In the genomic region with DNA sequence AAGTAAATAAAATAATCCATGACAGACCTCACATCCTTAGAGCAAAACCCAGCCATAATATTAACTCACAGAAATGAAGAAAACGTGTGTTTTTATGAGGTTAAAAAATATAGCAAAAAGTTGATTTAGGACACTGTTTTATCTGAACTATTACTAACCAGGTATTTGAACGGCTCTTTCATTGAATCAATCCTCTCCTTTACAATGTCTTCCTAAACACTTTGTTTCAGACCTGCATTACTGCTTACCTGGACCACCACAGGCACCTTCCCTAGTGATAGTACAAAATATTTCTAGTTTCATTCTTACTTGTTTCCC, we compare ENCODE assay signal across 1 cellular context.
A peak's percentile ranks its signal among the peaks of the same experiment; 100 is the strongest.
TF ChIP-seq lines count a peak whose summit lies in the region.

No MANE protein-coding gene starts in this region.

TF ChIP-seq in K562, 482 proteins besides CTCF, POLR2A, EP300 and RAD21 (continued from another document and continues in another):
- TF ChIP-seq, protein P1, sequence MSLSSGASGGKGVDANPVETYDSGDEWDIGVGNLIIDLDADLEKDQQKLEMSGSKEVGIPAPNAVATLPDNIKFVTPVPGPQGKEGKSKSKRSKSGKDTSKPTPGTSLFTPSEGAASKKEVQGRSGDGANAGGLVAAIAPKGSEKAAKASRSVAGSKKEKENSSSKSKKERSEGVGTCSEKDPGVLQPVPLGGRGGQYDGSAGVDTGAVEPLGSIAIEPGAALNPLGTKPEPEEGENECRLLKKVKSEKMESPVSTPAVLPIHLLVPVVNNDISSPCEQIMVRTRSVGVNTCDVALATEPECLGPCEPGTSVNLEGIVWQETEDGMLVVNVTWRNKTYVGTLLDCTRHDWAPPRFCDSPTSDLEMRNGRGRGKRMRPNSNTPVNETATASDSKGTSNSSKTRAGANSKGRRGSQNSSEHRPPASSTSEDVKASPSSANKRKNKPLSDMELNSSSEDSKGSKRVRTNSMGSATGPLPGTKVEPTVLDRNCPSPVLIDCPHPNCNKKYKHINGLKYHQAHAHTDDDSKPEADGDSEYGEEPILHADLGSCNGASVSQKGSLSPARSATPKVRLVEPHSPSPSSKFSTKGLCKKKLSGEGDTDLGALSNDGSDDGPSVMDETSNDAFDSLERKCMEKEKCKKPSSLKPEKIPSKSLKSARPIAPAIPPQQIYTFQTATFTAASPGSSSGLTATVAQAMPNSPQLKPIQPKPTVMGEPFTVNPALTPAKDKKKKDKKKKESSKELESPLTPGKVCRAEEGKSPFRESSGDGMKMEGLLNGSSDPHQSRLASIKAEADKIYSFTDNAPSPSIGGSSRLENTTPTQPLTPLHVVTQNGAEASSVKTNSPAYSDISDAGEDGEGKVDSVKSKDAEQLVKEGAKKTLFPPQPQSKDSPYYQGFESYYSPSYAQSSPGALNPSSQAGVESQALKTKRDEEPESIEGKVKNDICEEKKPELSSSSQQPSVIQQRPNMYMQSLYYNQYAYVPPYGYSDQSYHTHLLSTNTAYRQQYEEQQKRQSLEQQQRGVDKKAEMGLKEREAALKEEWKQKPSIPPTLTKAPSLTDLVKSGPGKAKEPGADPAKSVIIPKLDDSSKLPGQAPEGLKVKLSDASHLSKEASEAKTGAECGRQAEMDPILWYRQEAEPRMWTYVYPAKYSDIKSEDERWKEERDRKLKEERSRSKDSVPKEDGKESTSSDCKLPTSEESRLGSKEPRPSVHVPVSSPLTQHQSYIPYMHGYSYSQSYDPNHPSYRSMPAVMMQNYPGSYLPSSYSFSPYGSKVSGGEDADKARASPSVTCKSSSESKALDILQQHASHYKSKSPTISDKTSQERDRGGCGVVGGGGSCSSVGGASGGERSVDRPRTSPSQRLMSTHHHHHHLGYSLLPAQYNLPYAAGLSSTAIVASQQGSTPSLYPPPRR (CRISPR knock-in tag; IDR thresholded peaks at IDR 0.05; ENCODE audit: borderline replicate concordance) = no peak
- TF ChIP-seq NFYB (IDR thresholded peaks at IDR 0.05; ENCODE audit: extremely low read depth, insufficient read length) (no peak), HMG20B (CRISPR knock-in tag; IDR thresholded peaks at IDR 0.05) (no peak), BRF1 (IDR thresholded peaks at IDR 0.05; ENCODE audit: borderline replicate concordance, extremely low read depth, insufficient read length) (no peak), FOXK2 (conservative IDR thresholded peaks at IDR 0.05 in 1 of 2, IDR thresholded peaks at IDR 0.05 in 1 of 2; ENCODE audit: low read depth in 2 of 2) (no peak), PTRF (tag; IDR thresholded peaks at IDR 0.05) (no peak), RUNX1 (IDR thresholded peaks at IDR 0.05; ENCODE audit: low read depth) (no peak), ZNF263 (CRISPR knock-in tag; IDR thresholded peaks at IDR 0.05; ENCODE audit: borderline replicate concordance) (no peak), ZNF184 (CRISPR knock-in tag; IDR thresholded peaks at IDR 0.05) (no peak), POLR2H (tag; IDR thresholded peaks at IDR 0.05; ENCODE audit: low read depth) (0 out of 2 replicates have a peak, but pooled peaks have one; percentile 42), MYBL2 (IDR thresholded peaks at IDR 0.05; ENCODE audit: low read depth) (no peak), MYBL2 (CRISPR knock-in tag; IDR thresholded peaks at IDR 0.05; ENCODE audit: borderline replicate concordance) (no peak), E2F3 (CRISPR knock-in tag; IDR thresholded peaks at IDR 0.05) (no peak), MCM2 (IDR thresholded peaks at IDR 0.05; ENCODE audit: low read depth) (no peak), PPARD (CRISPR knock-in tag; IDR thresholded peaks at IDR 0.05) (no peak), CHD4 (IDR thresholded peaks at IDR 0.05; ENCODE audit: insufficient read depth, insufficient replicate concordance, low read depth, low read length, poor library complexity, severe bottlenecking) (no peak), POLR3G (IDR thresholded peaks at IDR 0.05; ENCODE audit: extremely low read depth, insufficient read length, insufficient replicate concordance) (no peak), ZNF668 (CRISPR knock-in tag; IDR thresholded peaks at IDR 0.05) (peak; percentile 82; the same call in 1 of the 2 replicates), ELF2 (CRISPR knock-in tag; IDR thresholded peaks at IDR 0.05) (0 out of 2 replicates have a peak, but pooled peaks have one; percentile 30), ZNF311 (CRISPR knock-in tag; IDR thresholded peaks at IDR 0.05) (peak; percentile 70; the same call in 1 of the 2 replicates)
- TF ChIP-seq, protein P2, sequence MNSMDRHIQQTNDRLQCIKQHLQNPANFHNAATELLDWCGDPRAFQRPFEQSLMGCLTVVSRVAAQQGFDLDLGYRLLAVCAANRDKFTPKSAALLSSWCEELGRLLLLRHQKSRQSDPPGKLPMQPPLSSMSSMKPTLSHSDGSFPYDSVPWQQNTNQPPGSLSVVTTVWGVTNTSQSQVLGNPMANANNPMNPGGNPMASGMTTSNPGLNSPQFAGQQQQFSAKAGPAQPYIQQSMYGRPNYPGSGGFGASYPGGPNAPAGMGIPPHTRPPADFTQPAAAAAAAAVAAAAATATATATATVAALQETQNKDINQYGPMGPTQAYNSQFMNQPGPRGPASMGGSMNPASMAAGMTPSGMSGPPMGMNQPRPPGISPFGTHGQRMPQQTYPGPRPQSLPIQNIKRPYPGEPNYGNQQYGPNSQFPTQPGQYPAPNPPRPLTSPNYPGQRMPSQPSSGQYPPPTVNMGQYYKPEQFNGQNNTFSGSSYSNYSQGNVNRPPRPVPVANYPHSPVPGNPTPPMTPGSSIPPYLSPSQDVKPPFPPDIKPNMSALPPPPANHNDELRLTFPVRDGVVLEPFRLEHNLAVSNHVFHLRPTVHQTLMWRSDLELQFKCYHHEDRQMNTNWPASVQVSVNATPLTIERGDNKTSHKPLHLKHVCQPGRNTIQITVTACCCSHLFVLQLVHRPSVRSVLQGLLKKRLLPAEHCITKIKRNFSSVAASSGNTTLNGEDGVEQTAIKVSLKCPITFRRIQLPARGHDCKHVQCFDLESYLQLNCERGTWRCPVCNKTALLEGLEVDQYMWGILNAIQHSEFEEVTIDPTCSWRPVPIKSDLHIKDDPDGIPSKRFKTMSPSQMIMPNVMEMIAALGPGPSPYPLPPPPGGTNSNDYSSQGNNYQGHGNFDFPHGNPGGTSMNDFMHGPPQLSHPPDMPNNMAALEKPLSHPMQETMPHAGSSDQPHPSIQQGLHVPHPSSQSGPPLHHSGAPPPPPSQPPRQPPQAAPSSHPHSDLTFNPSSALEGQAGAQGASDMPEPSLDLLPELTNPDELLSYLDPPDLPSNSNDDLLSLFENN (IDR thresholded peaks at IDR 0.05; ENCODE audit: low read depth in 2 of 2, low read length in 2 of 2) = no peak
- TF ChIP-seq, protein P3, sequence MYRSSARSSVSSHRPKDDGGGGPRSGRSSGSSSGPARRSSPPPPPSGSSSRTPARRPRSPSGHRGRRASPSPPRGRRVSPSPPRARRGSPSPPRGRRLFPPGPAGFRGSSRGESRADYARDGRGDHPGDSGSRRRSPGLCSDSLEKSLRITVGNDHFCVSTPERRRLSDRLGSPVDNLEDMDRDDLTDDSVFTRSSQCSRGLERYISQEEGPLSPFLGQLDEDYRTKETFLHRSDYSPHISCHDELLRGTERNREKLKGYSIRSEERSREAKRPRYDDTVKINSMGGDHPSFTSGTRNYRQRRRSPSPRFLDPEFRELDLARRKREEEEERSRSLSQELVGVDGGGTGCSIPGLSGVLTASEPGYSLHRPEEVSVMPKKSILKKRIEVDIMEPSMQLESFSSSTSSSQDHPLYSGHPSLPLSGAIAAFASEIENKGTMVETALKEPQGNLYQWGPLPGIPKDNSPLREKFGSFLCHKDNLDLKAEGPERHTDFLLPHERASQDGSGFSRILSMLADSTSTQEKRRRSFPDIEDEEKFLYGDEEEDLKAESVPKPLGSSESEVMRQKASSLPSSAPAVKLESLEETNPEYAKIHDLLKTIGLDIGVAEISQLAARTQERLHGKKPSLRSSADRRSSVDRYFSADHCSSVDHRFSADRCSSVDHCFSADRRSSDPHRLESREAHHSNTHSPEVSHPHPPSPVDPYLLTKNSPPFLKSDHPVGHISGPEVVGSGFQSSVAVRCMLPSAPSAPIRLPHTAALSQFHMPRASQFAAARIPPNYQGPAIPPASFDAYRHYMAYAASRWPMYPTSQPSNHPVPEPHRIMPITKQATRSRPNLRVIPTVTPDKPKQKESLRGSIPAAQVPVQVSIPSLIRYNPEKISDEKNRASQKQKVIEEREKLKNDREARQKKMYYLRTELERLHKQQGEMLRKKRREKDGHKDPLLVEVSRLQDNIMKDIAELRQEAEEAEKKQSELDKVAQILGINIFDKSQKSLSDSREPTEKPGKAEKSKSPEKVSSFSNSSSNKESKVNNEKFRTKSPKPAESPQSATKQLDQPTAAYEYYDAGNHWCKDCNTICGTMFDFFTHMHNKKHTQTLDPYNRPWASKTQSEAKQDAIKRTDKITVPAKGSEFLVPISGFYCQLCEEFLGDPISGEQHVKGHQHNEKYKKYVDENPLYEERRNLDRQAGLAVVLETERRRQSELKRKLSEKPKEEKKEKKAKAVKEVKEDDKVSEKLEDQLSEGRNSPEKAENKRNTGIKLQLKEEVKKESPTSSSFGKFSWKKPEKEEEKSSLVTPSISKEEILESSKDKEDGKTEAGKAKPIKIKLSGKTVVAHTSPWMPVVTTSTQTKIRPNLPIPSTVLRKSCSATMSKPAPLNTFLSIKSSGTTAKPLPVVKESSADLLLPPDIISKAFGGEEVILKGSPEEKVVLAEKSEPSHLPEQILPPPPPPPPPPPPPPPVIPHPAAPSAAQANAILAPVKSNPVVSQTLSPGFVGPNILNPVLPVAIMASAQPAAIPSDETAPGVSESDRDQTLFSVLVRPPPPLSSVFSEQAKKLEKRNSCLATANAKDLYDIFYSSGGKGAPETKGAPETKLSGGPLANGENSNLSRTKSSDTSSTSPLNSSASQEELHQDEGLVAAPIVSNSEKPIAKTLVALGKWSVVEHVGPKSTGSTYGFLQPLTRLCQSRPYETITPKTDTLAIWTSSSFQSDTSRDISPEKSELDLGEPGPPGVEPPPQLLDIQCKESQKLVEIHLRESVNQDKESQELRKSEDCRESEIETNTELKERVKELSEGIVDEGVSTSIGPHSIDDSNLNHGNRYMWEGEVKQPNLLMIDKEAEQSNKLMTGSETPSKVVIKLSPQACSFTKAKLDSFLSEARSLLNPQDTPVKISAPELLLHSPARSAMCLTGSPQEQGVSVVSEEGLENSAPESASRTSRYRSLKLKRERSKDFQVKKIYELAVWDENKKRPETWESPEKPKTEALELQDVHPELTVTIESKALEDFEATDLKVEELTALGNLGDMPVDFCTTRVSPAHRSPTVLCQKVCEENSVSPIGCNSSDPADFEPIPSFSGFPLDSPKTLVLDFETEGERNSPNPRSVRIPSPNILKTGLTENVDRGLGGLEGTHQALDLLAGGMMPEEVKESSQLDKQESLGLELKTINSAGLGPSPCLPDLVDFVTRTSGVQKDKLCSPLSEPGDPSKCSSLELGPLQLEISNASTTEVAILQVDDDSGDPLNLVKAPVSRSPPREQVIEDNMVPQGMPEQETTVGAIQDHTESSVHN (IDR thresholded peaks at IDR 0.05; ENCODE audit: borderline replicate concordance in 1 of 2, low read depth in 1 of 2) = no peak
- TF ChIP-seq, protein P4, sequence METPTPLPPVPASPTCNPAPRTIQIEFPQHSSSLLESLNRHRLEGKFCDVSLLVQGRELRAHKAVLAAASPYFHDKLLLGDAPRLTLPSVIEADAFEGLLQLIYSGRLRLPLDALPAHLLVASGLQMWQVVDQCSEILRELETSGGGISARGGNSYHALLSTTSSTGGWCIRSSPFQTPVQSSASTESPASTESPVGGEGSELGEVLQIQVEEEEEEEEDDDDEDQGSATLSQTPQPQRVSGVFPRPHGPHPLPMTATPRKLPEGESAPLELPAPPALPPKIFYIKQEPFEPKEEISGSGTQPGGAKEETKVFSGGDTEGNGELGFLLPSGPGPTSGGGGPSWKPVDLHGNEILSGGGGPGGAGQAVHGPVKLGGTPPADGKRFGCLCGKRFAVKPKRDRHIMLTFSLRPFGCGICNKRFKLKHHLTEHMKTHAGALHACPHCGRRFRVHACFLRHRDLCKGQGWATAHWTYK (CRISPR knock-in tag; IDR thresholded peaks at IDR 0.05) = 0 out of 2 replicates have a peak, but pooled peaks have one; percentile 7
- TF ChIP-seq, protein P5, sequence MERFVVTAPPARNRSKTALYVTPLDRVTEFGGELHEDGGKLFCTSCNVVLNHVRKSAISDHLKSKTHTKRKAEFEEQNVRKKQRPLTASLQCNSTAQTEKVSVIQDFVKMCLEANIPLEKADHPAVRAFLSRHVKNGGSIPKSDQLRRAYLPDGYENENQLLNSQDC (CRISPR knock-in tag; IDR thresholded peaks at IDR 0.05) = no peak
- TF ChIP-seq, protein P6, sequence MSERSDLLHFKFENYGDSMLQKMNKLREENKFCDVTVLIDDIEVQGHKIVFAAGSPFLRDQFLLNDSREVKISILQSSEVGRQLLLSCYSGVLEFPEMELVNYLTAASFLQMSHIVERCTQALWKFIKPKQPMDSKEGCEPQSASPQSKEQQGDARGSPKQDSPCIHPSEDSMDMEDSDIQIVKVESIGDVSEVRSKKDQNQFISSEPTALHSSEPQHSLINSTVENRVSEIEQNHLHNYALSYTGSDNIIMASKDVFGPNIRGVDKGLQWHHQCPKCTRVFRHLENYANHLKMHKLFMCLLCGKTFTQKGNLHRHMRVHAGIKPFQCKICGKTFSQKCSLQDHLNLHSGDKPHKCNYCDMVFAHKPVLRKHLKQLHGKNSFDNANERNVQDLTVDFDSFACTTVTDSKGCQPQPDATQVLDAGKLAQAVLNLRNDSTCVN (CRISPR knock-in tag; IDR thresholded peaks at IDR 0.05) = no peak
- TF ChIP-seq, protein P7, sequence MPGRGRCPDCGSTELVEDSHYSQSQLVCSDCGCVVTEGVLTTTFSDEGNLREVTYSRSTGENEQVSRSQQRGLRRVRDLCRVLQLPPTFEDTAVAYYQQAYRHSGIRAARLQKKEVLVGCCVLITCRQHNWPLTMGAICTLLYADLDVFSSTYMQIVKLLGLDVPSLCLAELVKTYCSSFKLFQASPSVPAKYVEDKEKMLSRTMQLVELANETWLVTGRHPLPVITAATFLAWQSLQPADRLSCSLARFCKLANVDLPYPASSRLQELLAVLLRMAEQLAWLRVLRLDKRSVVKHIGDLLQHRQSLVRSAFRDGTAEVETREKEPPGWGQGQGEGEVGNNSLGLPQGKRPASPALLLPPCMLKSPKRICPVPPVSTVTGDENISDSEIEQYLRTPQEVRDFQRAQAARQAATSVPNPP (IDR thresholded peaks at IDR 0.05; ENCODE audit: borderline replicate concordance, insufficient read depth, insufficient read length) = no peak
- TF ChIP-seq, protein P8, sequence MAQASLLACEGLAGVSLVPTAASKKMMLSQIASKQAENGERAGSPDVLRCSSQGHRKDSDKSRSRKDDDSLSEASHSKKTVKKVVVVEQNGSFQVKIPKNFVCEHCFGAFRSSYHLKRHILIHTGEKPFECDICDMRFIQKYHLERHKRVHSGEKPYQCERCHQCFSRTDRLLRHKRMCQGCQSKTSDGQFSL (CRISPR knock-in tag; IDR thresholded peaks at IDR 0.05) = no peak
- TF ChIP-seq, protein P8 (tag; IDR thresholded peaks at IDR 0.05) = no peak
- TF ChIP-seq, protein P9, sequence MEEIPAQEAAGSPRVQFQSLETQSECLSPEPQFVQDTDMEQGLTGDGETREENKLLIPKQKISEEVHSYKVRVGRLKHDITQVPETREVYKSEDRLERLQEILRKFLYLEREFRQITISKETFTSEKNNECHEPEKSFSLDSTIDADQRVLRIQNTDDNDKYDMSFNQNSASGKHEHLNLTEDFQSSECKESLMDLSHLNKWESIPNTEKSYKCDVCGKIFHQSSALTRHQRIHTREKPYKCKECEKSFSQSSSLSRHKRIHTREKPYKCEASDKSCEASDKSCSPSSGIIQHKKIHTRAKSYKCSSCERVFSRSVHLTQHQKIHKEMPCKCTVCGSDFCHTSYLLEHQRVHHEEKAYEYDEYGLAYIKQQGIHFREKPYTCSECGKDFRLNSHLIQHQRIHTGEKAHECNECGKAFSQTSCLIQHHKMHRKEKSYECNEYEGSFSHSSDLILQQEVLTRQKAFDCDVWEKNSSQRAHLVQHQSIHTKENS (CRISPR knock-in tag; IDR thresholded peaks at IDR 0.05) = peak; percentile 40; the same call in 1 of the 2 replicates
